8 cellular contexts compared by ENCODE assay signal in genomic region chr3:139329364-139329850, GRCh38. TPM values are rescaled to one million over a fixed set of nuclear protein-coding genes. Genes with fewer than 3 reads are reported as not detected.
DNase-seq lines count a peak whose midpoint lies in the region; ATAC-seq and TF ChIP-seq lines count a peak whose summit lies in the region.

No MANE protein-coding gene starts in this region.

- peak overlapping the region in 3 of 9 donors; percentile 10 to 40 (median 22) for H3K27ac Mint-ChIP-seq in naive thymus-derived CD4-positive, alpha-beta T cell
- H3K27ac Mint-ChIP-seq in stimulated activated memory B cell treated with anti-CD40 and anti-IgM and Interleukin-4, amounts not matched to agents 10 μg/mL and 1 μg/mL and 100 μg/mL, for 72 hours, result no peak overlapping the region

- no peak overlapping the region for H3K9ac ChIP-seq in HUES6 (ENCODE audit: low read length)

- peaks cover 8 to 26% (median 19%) of the 10 kb centered on the region in 7 donors for H3K4me1 Mint-ChIP-seq in naive thymus-derived CD4-positive, alpha-beta T cell
- peaks cover 15% of the 10 kb centered on the region for H3K4me1 Mint-ChIP-seq in stimulated activated memory B cell treated with anti-CD40 and anti-IgM and Interleukin-4, amounts not matched to agents 10 μg/mL and 1 μg/mL and 100 μg/mL, for 72 hours

- intact Hi-C loops in OCI-LY7 (cut with micrococcal nuclease; ENCODE audit: unreplicated experiment), result loop anchor here (1.0 to 2.0 kb wide), 4 partner anchors 217 to 850 kb away; no protein-coding TSS in a partner anchor
- intact Hi-C loops in naive thymus-derived CD4-positive, alpha-beta T cell (cut with micrococcal nuclease), result loop anchor here (1.0 to 2.0 kb wide), 4 partner anchors 15 to 735 kb away; partner anchors contain the start of genes CEP70 (in 1 of the 2) and MRPS22 (in 1 of the 2)

- H3K4me3 ChIP-seq in HUES6 (ENCODE audit: low read depth, low read length), result peak overlapping the region; percentile 45
- H3K4me3 ChIP-seq in OCI-LY7 (ENCODE audit: low read depth, low read length, poor library complexity, severe bottlenecking), result no peak overlapping the region
- no peak overlapping the region for H3K4me3 ChIP-seq in naive thymus-derived CD4-positive, alpha-beta T cell (ENCODE audit: low read length)

- peak overlapping the region; percentile 30; the same call in 1 of the 2 replicates for H3K4me2 ChIP-seq in OCI-LY7 (ENCODE audit: low read length)

- H3K27ac ChIP-seq in HUES6 (ENCODE audit: low read depth, low read length) (no peak overlapping the region), OCI-LY7 (ENCODE audit: low read depth, low read length, poor library complexity, severe bottlenecking) (no peak overlapping the region)
- H3K27ac ChIP-seq in naive thymus-derived CD4-positive, alpha-beta T cell (ENCODE audit: low read depth, low read length), result no peak overlapping the region

- BruUV-seq in OCI-LY7 (replicated peaks; lab: Mats Ljungman, UMichigan), result no TSS peak

- H3K9me3 ChIP-seq in HUES6 (ENCODE audit: control insufficient read depth, insufficient read depth, low read depth, low read length) (no peaks in the 10 kb centered on the region), OCI-LY7 (ENCODE audit: low read length) (no peaks in the 10 kb centered on the region)
- H3K9me3 ChIP-seq in naive thymus-derived CD4-positive, alpha-beta T cell (ENCODE audit: control insufficient read depth in 2 of 3, low read length in 3 of 3), result no peaks in the 10 kb centered on the region

- POLR2A ChIA-PET in OCI-LY7 (lab: Charles Lee), result no interaction called here
- POLR2A ChIA-PET in naive thymus-derived CD4-positive, alpha-beta T cell (lab: Charles Lee), result no interaction called here

- no peaks in the 10 kb centered on the region for H3K9me3 Mint-ChIP-seq in naive thymus-derived CD4-positive, alpha-beta T cell
- no peaks in the 10 kb centered on the region for H3K9me3 Mint-ChIP-seq in stimulated activated memory B cell treated with anti-CD40 and anti-IgM and Interleukin-4, amounts not matched to agents 10 μg/mL and 1 μg/mL and 100 μg/mL, for 72 hours

- DNase-seq in DMS53 (lab: John Stamatoyannopoulos, UW) (peak; percentile 88), OCI-LY7 (ENCODE audit: low spot score) (peak; percentile 72), activated T-cell treated with anti-CD3 and anti-CD28 coated beads for 1 hour (ENCODE audit: low read depth) (peak; percentile 83)
- DNase-seq in naive thymus-derived CD4-positive, alpha-beta T cell, result peak; percentile 68 to 95 (median 82)

- peak; percentile 93 for TF ChIP-seq CTCF in OCI-LY7 (conservative IDR thresholded peaks at IDR 0.05; ENCODE audit: low read length)

- CTCF ChIA-PET in OCI-LY7 (lab: Charles Lee; ENCODE audit: unreplicated experiment), result interaction anchor here (0.6 to 0.7 kb wide), 2 partner anchors 11 to 915 kb away, joined by 3 read pairs; no protein-coding TSS in a partner anchor
- CTCF ChIA-PET in naive thymus-derived CD4-positive, alpha-beta T cell (lab: Charles Lee), result interaction anchor here (0.8 to 2.0 kb wide), 5 partner anchors 10 to 395 kb away, joined by 3 to 8 read pairs (median 3); no protein-coding TSS in a partner anchor

- H3K79me2 ChIP-seq in OCI-LY7 (ENCODE audit: insufficient read depth, low read depth, low read length), result no peaks in the 10 kb centered on the region

- H3K4me1 ChIP-seq in HUES6 (ENCODE audit: control insufficient read depth, insufficient read depth, low read length) (no peaks in the 10 kb centered on the region), OCI-LY7 (ENCODE audit: insufficient read depth, low read length, poor library complexity, severe bottlenecking) (no peaks in the 10 kb centered on the region)
- H3K4me1 ChIP-seq in naive thymus-derived CD4-positive, alpha-beta T cell (ENCODE audit: control insufficient read depth in 2 of 2, insufficient read depth in 2 of 2, low read length in 2 of 2), result peaks cover 0 to 5% of the 10 kb centered on the region in 2 donors

- H3K27me3 Mint-ChIP-seq in naive thymus-derived CD4-positive, alpha-beta T cell, result peaks cover 24 to 37% (median 29%) of the 10 kb centered on the region in 5 donors
- H3K27me3 Mint-ChIP-seq in stimulated activated memory B cell treated with anti-CD40 and anti-IgM and Interleukin-4, amounts not matched to agents 10 μg/mL and 1 μg/mL and 100 μg/mL, for 72 hours, result peaks cover 44% of the 10 kb centered on the region

- H3K4me3 Mint-ChIP-seq in naive thymus-derived CD4-positive, alpha-beta T cell, result peak overlapping the region; percentile 45 to 85 (median 70)
- H3K4me3 Mint-ChIP-seq in stimulated activated memory B cell treated with anti-CD40 and anti-IgM and Interleukin-4, amounts not matched to agents 10 μg/mL and 1 μg/mL and 100 μg/mL, for 72 hours, result peak overlapping the region; percentile 48

- H3K9me2 ChIP-seq in OCI-LY7 (ENCODE audit: insufficient read depth, low read length), result no peaks in the 10 kb centered on the region

- no peaks in the 10 kb centered on the region for H3K36me3 ChIP-seq in HUES6 (ENCODE audit: control insufficient read depth, insufficient read depth, low read length)
- no peaks in the 10 kb centered on the region for H3K36me3 ChIP-seq in OCI-LY7 (ENCODE audit: insufficient read depth, low read length)
- H3K36me3 ChIP-seq in naive thymus-derived CD4-positive, alpha-beta T cell (ENCODE audit: control insufficient read depth in 2 of 3, insufficient read depth in 3 of 3, low read length in 3 of 3), result no peaks in the 10 kb centered on the region

- H3K36me3 Mint-ChIP-seq in naive thymus-derived CD4-positive, alpha-beta T cell, result no peaks in the 10 kb centered on the region
- H3K36me3 Mint-ChIP-seq in stimulated activated memory B cell treated with anti-CD40 and anti-IgM and Interleukin-4, amounts not matched to agents 10 μg/mL and 1 μg/mL and 100 μg/mL, for 72 hours, result no peaks in the 10 kb centered on the region

- H3K27me3 ChIP-seq in HUES6 (ENCODE audit: control insufficient read depth, insufficient read depth, low read length), result peaks cover 47% of the 10 kb centered on the region
- no peaks in the 10 kb centered on the region for H3K27me3 ChIP-seq in naive thymus-derived CD4-positive, alpha-beta T cell (ENCODE audit: control insufficient read depth in 2 of 2, insufficient read depth in 2 of 2, low read length in 2 of 2)

- peak overlapping the region; percentile 49; the same call in 1 of the 2 replicates for H2AFZ ChIP-seq in OCI-LY7 (ENCODE audit: low read length)

- ATAC-seq in GM21528 (IDR thresholded peaks at IDR 0.05; ENCODE audit: low FRiP score, unreplicated experiment), result peak; percentile 96
- peak; percentile 97 for ATAC-seq in esophagus mucosa
- ATAC-seq in naive thymus-derived CD4-positive, alpha-beta T cell, result peak; percentile 98
- ATAC-seq in stimulated activated memory B cell treated with anti-CD40 and anti-IgM and Interleukin-4, amounts not matched to agents 10 μg/mL and 1 μg/mL and 100 μg/mL, for 72 hours, result peak; percentile 90

- no peaks in the 10 kb centered on the region for H4K20me1 ChIP-seq in OCI-LY7 (ENCODE audit: insufficient read depth, low read length)

RNA-seq across cellular contexts. Expression of gene MRPS22, which starts 14.4 kb away (rescaled TPM):
- total RNA-seq in OCI-LY7 (2014; rRNA removed; shearing (Covaris generic)), result 54.9 and 71.1 TPM in 2 replicates
- 52.3 and 61.4 TPM in 2 replicates for total RNA-seq in OCI-LY7 (2022)
- 51.1 TPM for total RNA-seq in esophagus mucosa
- total RNA-seq in naive thymus-derived CD4-positive, alpha-beta T cell, result 10 to 100 TPM; 26.2 to 37.2 (median 36.3) TPM
- polyA plus RNA-seq in naive thymus-derived CD4-positive, alpha-beta T cell, result 10 to 100 TPM; 45.5 to 47.0 TPM
